Comparison of ENCODE assay signal across 21 cellular contexts in the genomic region with DNA sequence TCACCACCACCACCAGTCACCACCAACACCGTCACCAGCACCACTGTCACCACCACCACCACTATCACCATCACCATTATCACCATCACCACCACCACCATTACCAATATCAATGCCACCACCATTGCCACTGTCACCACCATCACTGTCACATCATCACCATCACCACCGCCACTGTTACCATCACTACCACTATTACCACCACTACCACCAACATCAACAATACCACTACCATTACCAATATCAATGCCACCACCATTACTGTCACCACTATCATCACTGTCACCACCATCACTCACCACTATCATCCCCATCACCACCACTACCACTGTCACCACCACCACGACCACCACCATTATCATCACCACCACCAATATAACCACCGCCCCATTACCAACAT. TPM values are rescaled to one million over a fixed set of nuclear protein-coding genes. Genes with fewer than 3 reads are reported as not detected.
"Had no signal": no experiment of that assay in that cellular context is flagged by ENCODE, and none has a peak within 500 bp of the region (broad histone marks: within the 10 kb centered on the region; RNA-seq: fewer than 3 reads in every experiment).

No MANE protein-coding gene starts in this region.

- H3K9me3 ChIP-seq: body of pancreas, heart left ventricle, testis, upper lobe of left lung had no signal

- DNase-seq: activated CD4-positive, alpha-beta T cell treated with anti-CD3 and anti-CD28 coated beads, Interleukin-2, amount 10 ng/mL, durations not matched to agents 24 days and 14 days; activated CD8-positive, alpha-beta memory T cell treated with anti-CD3 and anti-CD28 coated beads for 24 hours; activated naive CD4-positive, alpha-beta T cell treated with anti-CD3 and anti-CD28 coated beads, Interleukin-2, amount 10 ng/mL, durations not matched to agents 7 days and 5 days; activated T-cell treated with anti-CD3 and anti-CD28 coated beads, Interleukin-2, amount 50 U/mL, for 48 hours; anterior cingulate cortex; body of pancreas; islet precursor cell; left cardiac atrium; mesenchymal stem cell; retina; stimulated activated CD4-positive, alpha-beta T cell treated with anti-CD3 and anti-CD28 coated beads, Interleukin-2, amount 100 ng/mL, for 24 hours; testis; upper lobe of left lung had no signal

- FAIRE-seq: endometrium had no signal

- H3K36me3 ChIP-seq: cardiac muscle cell, heart left ventricle, upper lobe of left lung had no signal

- H3K27ac ChIP-seq: body of pancreas, cardiac muscle cell, heart left ventricle, skin epidermis, testis, upper lobe of left lung had no signal

- H3K27me3 ChIP-seq: body of pancreas, cardiac muscle cell, heart left ventricle, testis, upper lobe of left lung had no signal

- H3K4me3 ChIP-seq: body of pancreas, cardiac muscle cell, heart left ventricle, skin epidermis, testis, upper lobe of left lung had no signal

- ATAC-seq: activated CD4-positive, CD25-positive, alpha-beta regulatory T cell treated with anti-CD3 and anti-CD28 coated beads, Interleukin-2, amount 50 U/mL, for 24 hours; body of pancreas; heart left ventricle; left cardiac atrium; SK-N-SH treated with all-trans-retinoic acid at 6 μM for 48 hours; stimulated activated memory B cell treated with anti-CD40 and anti-IgM and Interleukin-4, amounts not matched to agents 10 μg/mL and 1 μg/mL and 100 μg/mL, for 72 hours had no signal

RNA-seq across cellular contexts. Expression of gene DENND2A, which starts 14.0 kb away (rescaled TPM):
- total RNA-seq: activated CD4-positive, alpha-beta T cell treated with anti-CD3 and anti-CD28 coated beads, Interleukin-2, amount 10 ng/mL, durations not matched to agents 24 days and 14 days; mononuclear cell had no signal
